ENCODE assay signal across 21 cellular contexts in genomic region chrX:107726809-107727534, GRCh38. TPM values are rescaled to one million over a fixed set of nuclear protein-coding genes. Genes with fewer than 3 reads are reported as not detected.
DNase-seq lines count a peak whose midpoint lies in the region; ATAC-seq, FAIRE-seq and TF ChIP-seq lines count a peak whose summit lies in the region.
"Had no signal": no experiment of that assay in that cellular context is flagged by ENCODE, and none has a peak within 500 bp of the region (broad histone marks: within the 10 kb centered on the region; RNA-seq: fewer than 3 reads in every experiment).

No MANE protein-coding gene starts in this region.

- peak in 1 of 2 experiments; percentile 19; a peak in 1 of 4 replicates for TF ChIP-seq EP300 in HepG2 (IDR thresholded peaks at IDR 0.05; ENCODE audit: low read depth in 2 of 2, low read length in 2 of 2)
- no peak for TF ChIP-seq EP300 in HepG2 (CRISPR knock-in tag; IDR thresholded peaks at IDR 0.05; ENCODE audit: borderline replicate concordance)
- TF ChIP-seq EP300 in transverse colon (IDR thresholded peaks at IDR 0.05; ENCODE audit: low read depth): no peak

- no peak for TF ChIP-seq RAD21 in HepG2 (CRISPR knock-in tag; IDR thresholded peaks at IDR 0.05)

- TF ChIP-seq CTCF in adrenal gland (IDR thresholded peaks at IDR 0.05) (no peak), HepG2 (CRISPR knock-in tag; IDR thresholded peaks at IDR 0.05) (no peak), transverse colon (IDR thresholded peaks at IDR 0.05) (no peak)

- no peak for TF ChIP-seq POLR2A in adrenal gland (IDR thresholded peaks at IDR 0.05)
- TF ChIP-seq POLR2A in HepG2 (IDR thresholded peaks at IDR 0.05; ENCODE audit: insufficient read depth in 1 of 2, low read depth in 2 of 2, low read length in 2 of 2): no peak
- no peak for TF ChIP-seq POLR2A in transverse colon (IDR thresholded peaks at IDR 0.05)

- H3K27me3 ChIP-seq in adrenal gland (no peaks in the 10 kb centered on the region), HepG2 (ENCODE audit: control insufficient read depth in 1 of 2, insufficient read depth in 2 of 2, low read length in 2 of 2) (no peaks in the 10 kb centered on the region; a peak in 1 of 5 replicates), transverse colon (no peaks in the 10 kb centered on the region)
- H3K27me3 ChIP-seq: suprapubic skin had no signal

- BruUV-seq in HepG2 (replicated peaks; lab: Mats Ljungman, UMichigan): no TSS peak

- ATAC-seq in HepG2 (no peak; the same call in 2 of the 3 replicates), GM18873 (IDR thresholded peaks at IDR 0.05; ENCODE audit: low FRiP score, unreplicated experiment) (no peak)
- ATAC-seq: effector memory CD8-positive, alpha-beta T cell; sciatic nerve had no signal

- H3K4me1 ChIP-seq in adrenal gland (replicated peaks in 1 of 2): peaks cover 55 to 76% of the 10 kb centered on the region in 2 donors
- H3K4me1 ChIP-seq in HepG2 (ENCODE audit: insufficient read depth, low read length): peaks cover 26% of the 10 kb centered on the region
- peaks cover 0 to 46% (median 11%) of the 10 kb centered on the region in 4 donors for H3K4me1 ChIP-seq in transverse colon

- DNase-seq in NCI-H2029 (lab: John Stamatoyannopoulos, UW) (peak; percentile 18), NCI-H2029 treated with DMSO at 0.1 percent for 48 hours (lab: John Stamatoyannopoulos, UW) (no peak), adrenal gland (no peak), HepG2 (ENCODE audit: low spot score) (peak; percentile 12), transverse colon (no peak), ACHN (no peak)
- DNase-seq in central memory CD4-positive, alpha-beta T cell: no peak
- DNase-seq: activated CD4-positive, alpha-beta memory T cell treated with anti-CD3 and anti-CD28 coated beads for 36 hours; activated naive CD8-positive, alpha-beta T cell treated with anti-CD3 and anti-CD28 coated beads for 36 hours; activated T-cell treated with anti-CD3 and anti-CD28 coated beads, Interleukin-2, amount 50 U/mL, for 48 hours; CD8-positive, alpha-beta memory T cell; effector memory CD8-positive, alpha-beta T cell; HFFc6; NCI-H1105 treated with DMSO at 0.1 percent for 48 hours had no signal

- no peaks in the 10 kb centered on the region for H3K36me3 ChIP-seq in adrenal gland (replicated peaks in 1 of 2)
- H3K36me3 ChIP-seq in HepG2 (replicated peaks in 1 of 2; ENCODE audit: control insufficient read depth in 1 of 2, insufficient read depth in 2 of 2, low read length in 2 of 2): no peaks in the 10 kb centered on the region
- no peaks in the 10 kb centered on the region for H3K36me3 ChIP-seq in transverse colon
- H3K36me3 ChIP-seq: suprapubic skin had no signal

- in situ Hi-C loops in HepG2 (cut with HindIII; ENCODE audit: extremely low pct_ligation_motif_present, low pct_unique_long_range_greater_than_20kb) (no loop called here), transverse colon (cut with MboI; ENCODE audit: low pct_ligation_motif_present in 1 of 4, low pct_unique_long_range_greater_than_20kb in 1 of 4, low sequenced_read_pairs in 3 of 4) (no loop called here), ACHN (cut with HindIII; ENCODE audit: low pct_ligation_motif_present, low pct_unique_long_range_greater_than_20kb, low sequenced_read_pairs) (no loop called here)

- CTCF ChIA-PET in HepG2 (lab: Yijun Ruan, JAX; ENCODE audit: low intra/inter-chr PET ratio, low total read pairs): no interaction called here

- POLR2A ChIA-PET in HepG2 (lab: Yijun Ruan, JAX): no interaction called here

- FAIRE-seq in HepG2 (lab: Jason Lieb, UNC): peak; percentile 21
- FAIRE-seq: GM12892 had no signal

- H3K4me2 ChIP-seq in HepG2 (ENCODE audit: low read depth, low read length): peak overlapping the region; percentile 55

- intact Hi-C loops in adrenal gland (cut with DNase I): no loop called here
- intact Hi-C loops in HepG2 (cut with micrococcal nuclease; ENCODE audit: unreplicated experiment): no loop called here
- intact Hi-C loops in transverse colon (cut with DNase I; ENCODE audit: low total_unique reads): no loop called here

- H2AFZ ChIP-seq in HepG2 (ENCODE audit: low read length): no peak overlapping the region

- H3K27ac ChIP-seq in adrenal gland: peak overlapping the region in 4 of 5 donors; percentile 37 to 62 (median 55)
- H3K27ac ChIP-seq in HepG2 (ENCODE audit: extremely low read length, insufficient read depth, low read length): no peak overlapping the region
- H3K27ac ChIP-seq in transverse colon: peak overlapping the region; percentile 2 to 22 (median 13)
- H3K27ac ChIP-seq: suprapubic skin had no signal

- no peak overlapping the region for H3K9ac ChIP-seq in HepG2 (ENCODE audit: insufficient read depth, low read depth, low read length)

- WGBS in adrenal gland, 4 donors: 21 to 43% (median 32%) methylated on average over 4 to 9 of the region's 9 CpGs
- WGBS in HepG2 (ENCODE audit: low lambda C conversion rate): 4% methylated on average over 7 of the region's 9 CpGs
- WGBS in transverse colon (ENCODE audit: low coverage in 1 of 2), 2 donors: 55% methylated on average over 9 of the region's 9 CpGs; no CpG with 5 or more reads in 1 of the 2 donors

- no peaks in the 10 kb centered on the region for H4K20me1 ChIP-seq in HepG2 (ENCODE audit: insufficient read depth, low read length)

- no peak overlapping the region for H3K4me3 ChIP-seq in adrenal gland
- H3K4me3 ChIP-seq in HepG2 (replicated peaks in 1 of 3; ENCODE audit: insufficient read depth in 1 of 3, low read depth in 2 of 3, low read length in 3 of 3): no peak overlapping the region
- no peak overlapping the region for H3K4me3 ChIP-seq in transverse colon
- H3K4me3 ChIP-seq: suprapubic skin had no signal

- H3K79me2 ChIP-seq in HepG2 (ENCODE audit: insufficient read depth, low read length): no peaks in the 10 kb centered on the region

- H3K9me3 ChIP-seq in adrenal gland (replicated peaks in 1 of 3): no peaks in the 10 kb centered on the region
- no peaks in the 10 kb centered on the region for H3K9me3 ChIP-seq in HepG2 (ENCODE audit: low read length)
- H3K9me3 ChIP-seq in transverse colon: no peaks in the 10 kb centered on the region
- H3K9me3 ChIP-seq: suprapubic skin had no signal

RNA-seq across cellular contexts. Expression of gene TSC22D3, which starts 48.6 kb away (rescaled TPM):
- total RNA-seq in adrenal gland (100 to 1,000 TPM; 191 to 474 (median 379) TPM), HepG2 (2016; rRNA removed; fragmentation: Illumina TruSeq; extraction: Trizol) (0.42 and 0.82 TPM in 2 replicates), transverse colon (100 to 1,000 TPM; 146 to 349 (median 202) TPM)
- polyA plus RNA-seq in adrenal gland (100 to 1,000 TPM; 132 to 226 (median 146) TPM), HepG2 (2011; rRNA removed) (1.5 and 1.9 TPM in 2 replicates)
- total RNA-seq in HepG2 (2016; cell fraction: cytosol; rRNA removed; fragmentation: Illumina TruSeq; extraction: Trizol; ENCODE audit: low read depth): 0.20 and 0.26 TPM in 2 replicates
- total RNA-seq in HepG2 (2016; cell fraction: insoluble cytoplasmic fraction; rRNA removed; fragmentation: Illumina TruSeq; extraction: Trizol): 0.88 and 1.1 TPM in 2 replicates
- 0.87 and 1.00 TPM in 2 replicates for total RNA-seq in HepG2 (2016; cell fraction: membrane; rRNA removed; fragmentation: Illumina TruSeq; extraction: Trizol)
- total RNA-seq in HepG2 (2016; cell fraction: nucleus; rRNA removed; fragmentation: Illumina TruSeq; extraction: Trizol): 0.96 and 1.3 TPM in 2 replicates
- polyA plus RNA-seq in HepG2 (2011; cell fraction: cytosol; rRNA removed): 1.5 and 2.0 TPM in 2 replicates
- 2.1 and 3.0 TPM in 2 replicates for polyA plus RNA-seq in HepG2 (2011; cell fraction: nucleus; rRNA removed)
- 0.66 and 5.9 TPM in 2 replicates for polyA plus RNA-seq in HepG2 (2012)
- 0.26 and 0.36 TPM in 2 replicates for polyA plus RNA-seq in HepG2 (2016; cell fraction: cytosol; fragmentation: Illumina TruSeq; extraction: Trizol; ENCODE audit: low read depth)
- 0.88 and 1.0 TPM in 2 replicates for polyA plus RNA-seq in HepG2 (2016; cell fraction: insoluble cytoplasmic fraction; fragmentation: Illumina TruSeq; extraction: Trizol; ENCODE audit: low read depth)
- 0.31 and 0.46 TPM in 2 replicates for polyA plus RNA-seq in HepG2 (2016; cell fraction: membrane; fragmentation: Illumina TruSeq; extraction: Trizol; ENCODE audit: low read depth)
- polyA plus RNA-seq in HepG2 (2016; cell fraction: nucleus; fragmentation: Illumina TruSeq; extraction: Trizol; ENCODE audit: insufficient read depth, low read depth): 0.88 and 0.94 TPM in 2 replicates
- 0.92 and 43.9 TPM in 2 replicates for polyA minus RNA-seq in HepG2 (2011; rRNA and poly(A)+ RNA removed; ENCODE audit: low replicate concordance)
- polyA minus RNA-seq in HepG2 (2011; cell fraction: cytosol; rRNA and poly(A)+ RNA removed): 2.8 and 3.3 TPM in 2 replicates
- polyA minus RNA-seq in HepG2 (2011; cell fraction: nucleus; rRNA and poly(A)+ RNA removed): 3.6 and 5.1 TPM in 2 replicates
- total RNA-seq: G401 had no signal

RNA-seq across cellular contexts. Expression of gene NCBP2L, which starts 50.6 kb away (rescaled TPM):
- total RNA-seq in adrenal gland: 1 to 10 TPM in 6 of 8 donors, under 1 TPM in 2; 0.26 to 3.5 (median 1.3) TPM
- 1 to 10 TPM in 1 of 3 donors, under 1 TPM in 2; 0.40 to 2.3 (median 0.91) TPM for polyA plus RNA-seq in adrenal gland
- total RNA-seq in HepG2 (2016; rRNA removed; fragmentation: Illumina TruSeq; extraction: Trizol): not detected in 2 replicates
- total RNA-seq in HepG2 (2016; cell fraction: cytosol; rRNA removed; fragmentation: Illumina TruSeq; extraction: Trizol; ENCODE audit: low read depth): not detected in 2 replicates
- total RNA-seq in HepG2 (2016; cell fraction: insoluble cytoplasmic fraction; rRNA removed; fragmentation: Illumina TruSeq; extraction: Trizol): not detected in 2 replicates
- not detected in 2 replicates for total RNA-seq in HepG2 (2016; cell fraction: membrane; rRNA removed; fragmentation: Illumina TruSeq; extraction: Trizol)
- total RNA-seq in HepG2 (2016; cell fraction: nucleus; rRNA removed; fragmentation: Illumina TruSeq; extraction: Trizol): not detected in 2 replicates
- not detected in 2 replicates for polyA plus RNA-seq in HepG2 (2011; rRNA removed)
- polyA plus RNA-seq in HepG2 (2011; cell fraction: cytosol; rRNA removed): not detected in 2 replicates
- not detected in 2 replicates for polyA plus RNA-seq in HepG2 (2011; cell fraction: nucleus; rRNA removed)
- polyA plus RNA-seq in HepG2 (2012): not detected in 2 replicates
- not detected in 2 replicates for polyA plus RNA-seq in HepG2 (2016; cell fraction: cytosol; fragmentation: Illumina TruSeq; extraction: Trizol; ENCODE audit: low read depth)
- polyA plus RNA-seq in HepG2 (2016; cell fraction: insoluble cytoplasmic fraction; fragmentation: Illumina TruSeq; extraction: Trizol; ENCODE audit: low read depth): not detected in 2 replicates
- polyA plus RNA-seq in HepG2 (2016; cell fraction: membrane; fragmentation: Illumina TruSeq; extraction: Trizol; ENCODE audit: low read depth): not detected in 2 replicates
- not detected in 2 replicates for polyA plus RNA-seq in HepG2 (2016; cell fraction: nucleus; fragmentation: Illumina TruSeq; extraction: Trizol; ENCODE audit: insufficient read depth, low read depth)
- polyA minus RNA-seq in HepG2 (2011; rRNA and poly(A)+ RNA removed; ENCODE audit: low replicate concordance): not detected in 2 replicates
- polyA minus RNA-seq in HepG2 (2011; cell fraction: cytosol; rRNA and poly(A)+ RNA removed): not detected in 2 replicates
- not detected in 2 replicates for polyA minus RNA-seq in HepG2 (2011; cell fraction: nucleus; rRNA and poly(A)+ RNA removed)
- total RNA-seq in transverse colon: not detected
- total RNA-seq: activated CD4-positive, alpha-beta memory T cell treated with anti-CD3 and anti-CD28 coated beads for 36 hours; activated naive CD8-positive, alpha-beta T cell treated with anti-CD3 and anti-CD28 coated beads for 36 hours; CD8-positive, alpha-beta memory T cell; G401; HFFc6; neural crest cell; OCI-LY7; sciatic nerve; suprapubic skin had no signal

Comparison
In these comparisons a context has a peak if more than half of its experiments do, and no peak if none do; other contexts are left out.
1. DNase-seq: peak in NCI-H2029 (single experiment) and HepG2 (single experiment); none in NCI-H2029 treated with DMSO at 0.1 percent for 48 hours (single experiment), adrenal gland (0 of 7), transverse colon (single experiment), ACHN (single experiment) and central memory CD4-positive, alpha-beta T cell (single experiment).
2. RNA of gene TSC22D3, which starts 48.6 kb away (total RNA-seq): 191 to 474 TPM in adrenal gland and 146 to 349 TPM in transverse colon; 0.20 to 1.3 TPM in HepG2; every median in the first group is over 10 times any median in the second.